Comparison of ENCODE assay signal across 1 cellular context in genomic region chr5:136192526-136193395, GRCh38.
TF ChIP-seq lines count a peak whose summit lies in the region.

Gene SMIM32, minus strand, starts transcription at chr5:136193162. Its CDS starts 638 bp downstream, at chr5:136192524.

TF ChIP-seq in H1, 55 proteins besides CTCF, POLR2A, EP300 and RAD21 (continued from another document):
- TF ChIP-seq, protein P1, sequence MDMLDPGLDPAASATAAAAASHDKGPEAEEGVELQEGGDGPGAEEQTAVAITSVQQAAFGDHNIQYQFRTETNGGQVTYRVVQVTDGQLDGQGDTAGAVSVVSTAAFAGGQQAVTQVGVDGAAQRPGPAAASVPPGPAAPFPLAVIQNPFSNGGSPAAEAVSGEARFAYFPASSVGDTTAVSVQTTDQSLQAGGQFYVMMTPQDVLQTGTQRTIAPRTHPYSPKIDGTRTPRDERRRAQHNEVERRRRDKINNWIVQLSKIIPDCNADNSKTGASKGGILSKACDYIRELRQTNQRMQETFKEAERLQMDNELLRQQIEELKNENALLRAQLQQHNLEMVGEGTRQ (IDR thresholded peaks at IDR 0.05; ENCODE audit: low read length) = no peak
- no peak for TF ChIP-seq SRF (IDR thresholded peaks at IDR 0.05; ENCODE audit: low read depth, low read length)
- no peak for TF ChIP-seq SAP30 (IDR thresholded peaks at IDR 0.05; ENCODE audit: insufficient read depth, insufficient replicate concordance, low read length)
- TF ChIP-seq SUZ12 (IDR thresholded peaks at IDR 0.05; ENCODE audit: low read length) = peak; percentile 70; the same call in 1 of the 2 replicates
- TF ChIP-seq EZH2 (IDR thresholded peaks at IDR 0.05; ENCODE audit: low read depth, low read length, severe bottlenecking) = peak; percentile 74
- no peak for TF ChIP-seq POU5F1 (IDR thresholded peaks at IDR 0.05; ENCODE audit: low read depth, low read length)
- no peak for TF ChIP-seq HDAC6 (IDR thresholded peaks at IDR 0.05; ENCODE audit: low read depth, low read length)
- TF ChIP-seq, protein P2, sequence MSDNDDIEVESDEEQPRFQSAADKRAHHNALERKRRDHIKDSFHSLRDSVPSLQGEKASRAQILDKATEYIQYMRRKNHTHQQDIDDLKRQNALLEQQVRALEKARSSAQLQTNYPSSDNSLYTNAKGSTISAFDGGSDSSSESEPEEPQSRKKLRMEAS (IDR thresholded peaks at IDR 0.05) = no peak
- TF ChIP-seq RNF2 (IDR thresholded peaks at IDR 0.05; ENCODE audit: borderline replicate concordance, low read depth, low read length, missing control alignments, poor library complexity, severe bottlenecking) = peak; percentile 50
- peak; percentile 38 for TF ChIP-seq KDM4A (IDR thresholded peaks at IDR 0.05; ENCODE audit: low read depth, low read length, severe bottlenecking)
- TF ChIP-seq BRCA1 (IDR thresholded peaks at IDR 0.05; ENCODE audit: low read depth, low read length) = no peak
- TF ChIP-seq NANOG (IDR thresholded peaks at IDR 0.05; ENCODE audit: insufficient read depth, low read depth, low read length, poor library complexity, severe bottlenecking) = no peak
- TF ChIP-seq JUN (IDR thresholded peaks at IDR 0.05; ENCODE audit: low read depth, low read length) = no peak
- no peak for TF ChIP-seq FOSL1 (IDR thresholded peaks at IDR 0.05; ENCODE audit: insufficient read depth, low read depth, low read length)
- TF ChIP-seq KDM1A (IDR thresholded peaks at IDR 0.05; ENCODE audit: borderline replicate concordance, low read length) = no peak
- no peak for TF ChIP-seq POLR2AphosphoS5 (IDR thresholded peaks at IDR 0.05; ENCODE audit: low read depth, low read length)
- TF ChIP-seq SP2 (IDR thresholded peaks at IDR 0.05; ENCODE audit: low read length) = no peak
- no peak for TF ChIP-seq TAF7 (optimal IDR thresholded peaks at IDR 0.05; ENCODE audit: borderline replicate concordance, low read depth, low read length)
- TF ChIP-seq CTBP2 (IDR thresholded peaks at IDR 0.05; ENCODE audit: borderline replicate concordance, insufficient read depth, insufficient read length, low read length) = no peak
- TF ChIP-seq TBP (IDR thresholded peaks at IDR 0.05; ENCODE audit: low read depth, low read length) = no peak
- no peak for TF ChIP-seq TCF12 (IDR thresholded peaks at IDR 0.05; ENCODE audit: low read depth, low read length)
- no peak for TF ChIP-seq KDM5A (IDR thresholded peaks at IDR 0.05; ENCODE audit: low read length)
- no peak for TF ChIP-seq SP4 (IDR thresholded peaks at IDR 0.05; ENCODE audit: low read length)
TF ChIP-seq in H1: peak in this region for 4.
